ENCODE assay signal across 1 cellular context in genomic region chr2:152298754-152299153, GRCh38.
TF ChIP-seq lines count a peak whose summit lies in the region.

No MANE protein-coding gene starts in this region.

TF ChIP-seq in HepG2, 621 proteins besides CTCF, POLR2A, EP300 and RAD21 (continued from another document):
- TF ChIP-seq, protein P1, sequence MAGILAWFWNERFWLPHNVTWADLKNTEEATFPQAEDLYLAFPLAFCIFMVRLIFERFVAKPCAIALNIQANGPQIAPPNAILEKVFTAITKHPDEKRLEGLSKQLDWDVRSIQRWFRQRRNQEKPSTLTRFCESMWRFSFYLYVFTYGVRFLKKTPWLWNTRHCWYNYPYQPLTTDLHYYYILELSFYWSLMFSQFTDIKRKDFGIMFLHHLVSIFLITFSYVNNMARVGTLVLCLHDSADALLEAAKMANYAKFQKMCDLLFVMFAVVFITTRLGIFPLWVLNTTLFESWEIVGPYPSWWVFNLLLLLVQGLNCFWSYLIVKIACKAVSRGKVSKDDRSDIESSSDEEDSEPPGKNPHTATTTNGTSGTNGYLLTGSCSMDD (CRISPR knock-in tag; IDR thresholded peaks at IDR 0.05) = no peak
